ENCODE assay signal across 22 cellular contexts in the genomic region with DNA sequence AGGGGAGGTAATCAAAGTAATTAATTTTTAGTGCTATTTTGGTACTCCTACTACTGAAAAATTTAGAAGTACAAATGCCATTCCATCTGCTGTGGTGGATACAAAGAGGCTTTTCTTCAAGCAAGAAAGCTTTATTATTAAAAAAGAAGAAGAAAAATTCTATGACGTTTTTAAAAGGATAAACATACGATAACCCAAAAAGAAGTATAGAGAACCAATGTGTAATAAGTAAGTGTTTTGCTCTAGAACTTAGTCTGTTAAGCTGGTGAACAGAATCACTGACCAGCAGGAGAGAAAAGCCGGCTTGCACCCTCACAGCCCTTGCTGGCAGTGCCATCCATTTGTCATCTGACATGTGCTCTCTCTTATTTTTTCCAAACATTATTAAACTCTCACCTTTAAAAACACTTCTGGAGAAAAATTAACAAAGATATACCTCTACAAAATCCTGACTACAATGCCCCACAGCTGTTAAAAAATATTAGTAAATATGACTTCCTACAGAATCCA.
A peak's percentile ranks its signal among the peaks of the same experiment; 100 is the strongest.
DNase-seq lines count a peak whose midpoint lies in the region; ATAC-seq and TF ChIP-seq lines count a peak whose summit lies in the region.
"Had no signal": no experiment of that assay in that cellular context is flagged by ENCODE, and none has a peak within 500 bp of the region (broad histone marks: within the 10 kb centered on the region; RNA-seq: fewer than 3 reads in every experiment).

No MANE protein-coding gene starts in this region.

- H3K36me3 ChIP-seq in CD4-positive, CD25-positive, alpha-beta regulatory T cell (ENCODE audit: control insufficient read depth, insufficient read depth, low read length): no peaks in the 10 kb centered on the region
- H3K36me3 ChIP-seq in HEK293 (ENCODE audit: control insufficient read depth in 2 of 2, insufficient read depth in 1 of 2, low read length in 2 of 2) (no peaks in the 10 kb centered on the region), neutrophil (no peaks in the 10 kb centered on the region)
- H3K36me3 ChIP-seq: tibial nerve had no signal

- no peaks in the 10 kb centered on the region for H3K9me3 ChIP-seq in CD4-positive, CD25-positive, alpha-beta regulatory T cell (ENCODE audit: control insufficient read depth in 2 of 2, low read length in 2 of 2)
- H3K9me3 ChIP-seq in HEK293 (ENCODE audit: control insufficient read depth, insufficient read depth, low read depth, low read length): no peaks in the 10 kb centered on the region
- H3K9me3 ChIP-seq in neutrophil: no peaks in the 10 kb centered on the region
- H3K9me3 ChIP-seq: Caco-2 had no signal

- POLR2A ChIA-PET in HEK293 (lab: Yijun Ruan, JAX): no interaction called here

- H3K9me3 Mint-ChIP-seq in CD4-positive, CD25-positive, alpha-beta regulatory T cell: no peaks in the 10 kb centered on the region
- H3K9me3 Mint-ChIP-seq in brain (peaks cover 0 to 10% (median 2%) of the 10 kb centered on the region in 5 experiments), immature natural killer cell (no peaks in the 10 kb centered on the region)
- H3K9me3 Mint-ChIP-seq: effector memory CD8-positive, alpha-beta T cell; stimulated activated naive CD8-positive, alpha-beta T cell treated with anti-CD3 and anti-CD28 coated beads, Interleukin-15, amount 100 ng/mL, for 72 hours had no signal

- CTCF ChIA-PET in HEK293 (lab: Yijun Ruan, JAX): interaction anchor here (0.7 to 1.5 kb wide), 3 partner anchors 13 to 118 kb away, joined by 3 to 4 read pairs (median 3); no protein-coding TSS in a partner anchor

- H3K4me3 ChIP-seq in CD4-positive, CD25-positive, alpha-beta regulatory T cell (ENCODE audit: low read depth, low read length): no peak overlapping the region
- H3K4me3 ChIP-seq in HEK293 (ENCODE audit: low read depth, low read length) (no peak overlapping the region), neutrophil (ENCODE audit: low read depth in 1 of 2, low read length in 1 of 2) (no peak overlapping the region)
- H3K4me3 ChIP-seq: coronary artery, tibial nerve had no signal

- ATAC-seq in CD4-positive, CD25-positive, alpha-beta regulatory T cell (ENCODE audit: low read depth in 2 of 2): no peak
- no peak for ATAC-seq in GM18511 (IDR thresholded peaks at IDR 0.05; ENCODE audit: unreplicated experiment)
- ATAC-seq: effector memory CD8-positive, alpha-beta T cell; PC-3; Right ventricle myocardium inferior; stimulated activated naive CD8-positive, alpha-beta T cell treated with anti-CD3 and anti-CD28 coated beads, Interleukin-15, amount 100 ng/mL, for 72 hours had no signal

- no peak for TF ChIP-seq CTCF in HEK293 (tag by site-specific recombination; IDR thresholded peaks at IDR 0.05)
- TF ChIP-seq CTCF in brain (conservative IDR thresholded peaks at IDR 0.05): no peak
- TF ChIP-seq CTCF in neutrophil (IDR thresholded peaks at IDR 0.05): no peak

- H3K4me1 ChIP-seq in CD4-positive, CD25-positive, alpha-beta regulatory T cell (ENCODE audit: control insufficient read depth, insufficient read depth, low read length, poor library complexity, severe bottlenecking): peaks cover 55% of the 10 kb centered on the region
- peaks cover 25% of the 10 kb centered on the region for H3K4me1 ChIP-seq in HEK293 (ENCODE audit: control insufficient read depth, insufficient read depth, low read length)
- no peaks in the 10 kb centered on the region for H3K4me1 ChIP-seq in neutrophil (ENCODE audit: control insufficient read depth in 1 of 2, insufficient read depth in 1 of 2, low read depth in 1 of 2, low read length in 1 of 2)
- H3K4me1 ChIP-seq: Caco-2 had no signal

- H3K4me3 Mint-ChIP-seq in CD4-positive, CD25-positive, alpha-beta regulatory T cell: peak overlapping the region in 2 of 4 donors; percentile 13 to 78
- peak overlapping the region in 1 of 5 experiments; percentile 2 for H3K4me3 Mint-ChIP-seq in brain
- H3K4me3 Mint-ChIP-seq in immature natural killer cell: no peak overlapping the region
- H3K4me3 Mint-ChIP-seq: effector memory CD8-positive, alpha-beta T cell; memory B cell had no signal

- H3K4me1 Mint-ChIP-seq in CD4-positive, CD25-positive, alpha-beta regulatory T cell: peaks cover 50 to 83% (median 66%) of the 10 kb centered on the region in 4 donors
- peaks cover 46% of the 10 kb centered on the region for H3K4me1 Mint-ChIP-seq in brain
- H3K4me1 Mint-ChIP-seq in immature natural killer cell: peaks cover 66 to 88% of the 10 kb centered on the region in 2 donors

- H3K27ac Mint-ChIP-seq in CD4-positive, CD25-positive, alpha-beta regulatory T cell: peak overlapping the region in 2 of 3 donors; percentile 74 to 84
- peak overlapping the region in 3 of 5 experiments; percentile 5 to 40 (median 32) for H3K27ac Mint-ChIP-seq in brain
- peak overlapping the region in 1 of 6 donors; percentile 14 for H3K27ac Mint-ChIP-seq in immature natural killer cell
- H3K27ac Mint-ChIP-seq: memory B cell; stimulated activated naive CD8-positive, alpha-beta T cell treated with anti-CD3 and anti-CD28 coated beads, Interleukin-15, amount 100 ng/mL, for 72 hours had no signal

- no peak overlapping the region for H3K27ac ChIP-seq in CD4-positive, CD25-positive, alpha-beta regulatory T cell (ENCODE audit: insufficient read depth, low read length, poor library complexity, severe bottlenecking)
- H3K27ac ChIP-seq in HEK293 (ENCODE audit: extremely low read depth, low read depth, low read length) (no peak overlapping the region), neutrophil (peak overlapping the region; percentile 23)
- H3K27ac ChIP-seq: coronary artery had no signal

- no peak for DNase-seq in CD4-positive, CD25-positive, alpha-beta regulatory T cell
- no peak for DNase-seq in immature natural killer cell
- no peak for DNase-seq in iPS-NIHi7 (ENCODE audit: extremely low spot score)
- DNase-seq: ACHN; activated CD8-positive, alpha-beta T cell treated with anti-CD3 and anti-CD28 coated beads, Interleukin-2, amount 10 ng/mL, durations not matched to agents 7 days and 5 days; activated naive CD4-positive, alpha-beta T cell treated with Interleukin-2 at 50 U/mL for 16 hours; Caco-2; effector memory CD8-positive, alpha-beta T cell; erythroblast; left colon; NCI-H1694; NCI-H510A treated with DMSO at 0.1 percent for 48 hours; PC-3; stimulated activated naive CD8-positive, alpha-beta T cell treated with anti-CD3 and anti-CD28 coated beads, Interleukin-15, amount 100 ng/mL, for 72 hours had no signal

- no peaks in the 10 kb centered on the region for H3K27me3 ChIP-seq in CD4-positive, CD25-positive, alpha-beta regulatory T cell (ENCODE audit: control insufficient read depth, insufficient read depth, low read length)
- H3K27me3 ChIP-seq in neutrophil: no peaks in the 10 kb centered on the region
- H3K27me3 ChIP-seq: tibial nerve had no signal

- H3K36me3 Mint-ChIP-seq in CD4-positive, CD25-positive, alpha-beta regulatory T cell: peaks cover 3% of the 10 kb centered on the region
- peaks cover 12% of the 10 kb centered on the region for H3K36me3 Mint-ChIP-seq in brain
- H3K36me3 Mint-ChIP-seq in immature natural killer cell: peaks cover 0 to 3% (median 0%) of the 10 kb centered on the region in 3 donors

- no peaks in the 10 kb centered on the region for H3K27me3 Mint-ChIP-seq in CD4-positive, CD25-positive, alpha-beta regulatory T cell
- H3K27me3 Mint-ChIP-seq in brain (peaks cover 4% of the 10 kb centered on the region), immature natural killer cell (ENCODE audit: low read depth in 3 of 3) (no peaks in the 10 kb centered on the region)
- H3K27me3 Mint-ChIP-seq: effector memory CD8-positive, alpha-beta T cell; memory B cell; stimulated activated naive CD8-positive, alpha-beta T cell treated with anti-CD3 and anti-CD28 coated beads, Interleukin-15, amount 100 ng/mL, for 72 hours had no signal

TF ChIP-seq in HEK293, 187 proteins besides CTCF, POLR2A, EP300 and RAD21:
- TF ChIP-seq ZNF571 (tag by site-specific recombination; IDR thresholded peaks at IDR 0.05) (no peak), ZNF596 (tag by site-specific recombination; IDR thresholded peaks at IDR 0.05) (0 out of 2 replicates have a peak, but pooled peaks have one; percentile 18)
